In the genomic region with DNA sequence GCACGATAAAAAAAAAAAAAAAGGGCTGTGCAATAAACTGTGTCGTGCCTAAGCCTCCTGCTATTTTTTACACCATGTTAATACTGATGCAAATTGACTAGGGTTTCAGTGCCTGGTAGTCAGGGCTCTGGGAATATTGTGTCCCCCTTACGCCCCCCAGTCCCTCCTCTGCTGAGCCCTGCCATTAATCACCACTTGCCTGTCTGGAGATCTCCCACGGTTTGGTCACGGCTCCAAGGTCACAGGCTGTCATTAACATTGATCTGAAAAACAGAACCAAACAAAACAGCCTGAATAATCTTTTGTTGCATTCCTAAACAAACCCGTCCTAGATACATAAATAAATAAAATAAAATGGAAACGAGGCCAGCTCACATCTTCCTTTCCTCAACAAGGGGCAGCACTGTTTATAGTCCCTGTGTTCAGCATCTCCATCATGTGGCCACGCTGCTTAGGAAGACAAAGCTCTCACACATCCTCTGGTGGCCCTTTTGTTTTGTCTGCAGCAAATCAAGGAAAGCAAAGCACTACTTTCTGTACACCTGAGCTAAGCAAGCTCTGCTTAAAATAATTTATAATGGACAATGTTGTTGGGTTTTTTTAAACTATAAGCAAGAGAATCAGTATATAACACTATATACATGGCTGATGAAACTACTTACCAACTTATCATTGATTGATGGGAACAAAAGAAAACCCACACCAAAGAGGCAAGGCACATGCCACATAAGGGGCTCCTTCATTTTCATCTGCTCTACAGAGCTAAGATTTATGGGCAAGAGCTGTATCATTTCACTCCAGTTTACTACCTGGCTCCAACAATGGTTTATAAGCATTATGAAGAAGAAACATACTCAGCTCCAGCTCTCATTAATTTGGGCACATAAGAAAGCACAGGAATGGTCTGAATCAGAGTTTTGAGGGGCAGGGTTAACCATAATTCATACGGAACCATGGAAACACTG, we compare ENCODE assay signal across 1 cellular context.
TF ChIP-seq lines count a peak whose summit lies in the region.

No MANE protein-coding gene starts in this region.

TF ChIP-seq in GM12878, 131 proteins besides CTCF, POLR2A, EP300 and RAD21 (continued from another document):
- TF ChIP-seq, protein P1, sequence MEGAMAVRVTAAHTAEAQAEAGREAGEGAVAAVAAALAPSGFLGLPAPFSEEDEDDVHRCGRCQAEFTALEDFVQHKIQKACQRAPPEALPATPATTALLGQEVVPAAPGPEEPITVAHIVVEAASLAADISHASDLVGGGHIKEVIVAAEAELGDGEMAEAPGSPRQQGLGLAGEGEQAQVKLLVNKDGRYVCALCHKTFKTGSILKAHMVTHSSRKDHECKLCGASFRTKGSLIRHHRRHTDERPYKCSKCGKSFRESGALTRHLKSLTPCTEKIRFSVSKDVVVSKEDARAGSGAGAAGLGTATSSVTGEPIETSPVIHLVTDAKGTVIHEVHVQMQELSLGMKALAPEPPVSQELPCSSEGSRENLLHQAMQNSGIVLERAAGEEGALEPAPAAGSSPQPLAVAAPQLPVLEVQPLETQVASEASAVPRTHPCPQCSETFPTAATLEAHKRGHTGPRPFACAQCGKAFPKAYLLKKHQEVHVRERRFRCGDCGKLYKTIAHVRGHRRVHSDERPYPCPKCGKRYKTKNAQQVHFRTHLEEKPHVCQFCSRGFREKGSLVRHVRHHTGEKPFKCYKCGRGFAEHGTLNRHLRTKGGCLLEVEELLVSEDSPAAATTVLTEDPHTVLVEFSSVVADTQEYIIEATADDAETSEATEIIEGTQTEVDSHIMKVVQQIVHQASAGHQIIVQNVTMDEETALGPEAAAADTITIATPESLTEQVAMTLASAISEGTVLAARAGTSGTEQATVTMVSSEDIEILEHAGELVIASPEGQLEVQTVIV (IDR thresholded peaks at IDR 0.05; ENCODE audit: borderline replicate concordance, partially characterized antibody), result no peak
- no peak for TF ChIP-seq RBBP5 (conservative IDR thresholded peaks at IDR 0.05)
TF ChIP-seq in GM12878: peak in this region for 0.
